ENCODE assay signal across 17 cellular contexts in the genomic region with DNA sequence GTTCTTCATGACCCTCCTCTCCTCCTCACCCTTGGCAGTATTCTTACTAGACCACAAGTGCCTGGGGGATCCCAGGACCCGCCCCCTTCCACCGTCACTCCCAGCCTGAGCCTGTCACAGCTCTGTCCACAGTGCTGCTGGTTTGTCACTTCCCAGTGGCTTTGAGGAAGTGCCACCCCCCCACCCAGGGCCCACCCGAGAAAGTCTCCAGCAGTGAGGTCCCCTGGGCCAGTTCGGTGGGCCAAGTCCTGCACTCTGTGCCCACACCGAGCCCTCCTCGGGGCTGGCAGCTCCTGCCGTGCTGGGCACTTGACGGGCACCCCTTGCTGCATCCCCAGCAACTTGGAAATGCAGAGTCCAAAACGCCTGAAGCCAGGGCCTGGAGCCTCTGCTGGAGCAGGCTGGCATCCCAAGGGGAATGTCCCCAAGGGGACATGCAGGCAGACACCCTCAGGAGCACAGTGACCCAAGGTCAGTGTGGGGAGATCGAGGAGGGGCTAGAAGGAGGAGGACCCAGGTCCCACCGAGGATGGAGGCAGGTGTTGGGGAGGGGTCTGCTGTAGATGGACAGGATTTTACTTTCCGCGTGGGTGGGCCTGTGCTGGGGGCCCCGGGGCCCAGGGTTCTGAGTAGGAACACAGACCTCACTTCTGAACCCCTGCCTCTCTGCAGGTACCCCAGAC.
"Had no signal": no experiment of that assay in that cellular context is flagged by ENCODE, and none has a peak within 500 bp of the region (broad histone marks: within the 10 kb centered on the region; RNA-seq: fewer than 3 reads in every experiment).

No MANE protein-coding gene starts in this region.

- H3K4me1 Mint-ChIP-seq: naive B cell, nephron had no signal

- DNase-seq: dorsolateral prefrontal cortex; effector CD8-positive, alpha-beta T cell; foreskin melanocyte; head of caudate nucleus; left colon; left ventricle myocardium superior; mesendoderm; naive B cell; right cardiac atrium; small intestine; stimulated activated CD4-positive, alpha-beta T cell treated with anti-CD3 and anti-CD28 coated beads, Interleukin-12 subunit alpha, Interleukin-12 subunit beta, amount 100 ng/mL, for 4 hours; stimulated activated naive CD4-positive, alpha-beta T cell; trophoblast cell had no signal

- ATAC-seq: left colon, left ventricle myocardium superior, right cardiac atrium had no signal

- H3K4me3 ChIP-seq: coronary artery, dorsolateral prefrontal cortex, hepatocyte, lung had no signal

- H2AFZ ChIP-seq: hepatocyte had no signal

- H3K27ac ChIP-seq: coronary artery, dorsolateral prefrontal cortex, hepatocyte had no signal

- H3K9me3 Mint-ChIP-seq: naive B cell, nephron had no signal

- H3K27me3 Mint-ChIP-seq: naive B cell had no signal

- H3K4me2 ChIP-seq: hepatocyte had no signal

- H3K27ac Mint-ChIP-seq: naive B cell, nephron had no signal

- H3K4me3 Mint-ChIP-seq: naive B cell, nephron had no signal

- H3K27me3 ChIP-seq: dorsolateral prefrontal cortex, hepatocyte had no signal
